ENCODE assay signal across 30 cellular contexts in the genomic region with DNA sequence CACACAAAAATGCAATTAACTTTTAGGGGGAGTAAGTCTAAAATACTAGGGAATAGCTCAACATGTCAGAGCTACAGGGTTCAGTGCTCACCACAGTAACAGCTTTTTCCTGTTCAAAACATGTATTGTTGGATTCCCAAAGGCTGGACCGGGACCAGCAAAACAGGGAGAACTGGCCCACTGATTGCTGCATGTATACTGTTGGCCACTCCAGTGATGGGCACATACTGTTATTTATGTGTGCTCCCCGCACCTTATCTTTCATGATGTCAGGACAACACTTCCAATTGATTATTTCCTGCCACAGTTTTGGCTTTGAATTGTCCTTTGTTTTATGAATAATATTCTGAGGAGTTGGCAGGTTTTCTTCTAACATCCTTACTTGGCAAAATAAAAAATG. TPM values are rescaled to one million over a fixed set of nuclear protein-coding genes. Genes with fewer than 3 reads are reported as not detected.
"Had no signal": no experiment of that assay in that cellular context is flagged by ENCODE, and none has a peak within 500 bp of the region (broad histone marks: within the 10 kb centered on the region; RNA-seq: fewer than 3 reads in every experiment).

No MANE protein-coding gene starts in this region.

- H3K4me3 ChIP-seq: stomach, suprapubic skin, testis, thoracic aorta, thyroid gland, tibial artery, tibial nerve, transverse colon, upper lobe of left lung, upper lobe of right lung, uterus, vagina had no signal

- ATAC-seq: stimulated activated effector memory CD8-positive, alpha-beta T cell treated with anti-CD3 and anti-CD28 coated beads, Interleukin-12 subunit alpha, Interleukin-12 subunit beta, amount 100 ng/mL, for 72 hours; stimulated activated memory B cell treated with anti-CD40 and anti-IgM and Interleukin-4, amounts not matched to agents 10 μg/mL and 1 μg/mL and 100 μg/mL, for 72 hours; stimulated activated naive B cell treated with anti-CD40 and anti-IgM and Interleukin-4, amounts not matched to agents 10 μg/mL and 1 μg/mL and 100 μg/mL, for 72 hours; stimulated activated naive CD8-positive, alpha-beta T cell treated with anti-CD3 and anti-CD28 coated beads, Interleukin-15, amount 100 ng/mL, for 72 hours; stimulated activated naive CD8-positive, alpha-beta T cell treated with anti-CD3 and anti-CD28 coated beads, Interleukin-15, Interleukin-2, amounts not matched to agents 100 U/mL and 50 U/mL, for 24 hours had no signal

- H3K27ac ChIP-seq: stomach, suprapubic skin, testis, thoracic aorta, thyroid gland, tibial artery, tibial nerve, transverse colon, upper lobe of left lung, upper lobe of right lung, uterus, vagina had no signal

- DNase-seq: stimulated activated CD4-positive, alpha-beta T cell treated with anti-CD3 and anti-CD28 coated beads, Interleukin-2, amount 100 ng/mL, for 48 hours; stimulated activated CD4-positive, alpha-beta T cell treated with anti-CD3 and anti-CD28 coated beads, Interleukin-4, amount 100 ng/mL, for 1 hour; stimulated activated CD4-positive, alpha-beta T cell treated with anti-CD3 and anti-CD28 coated beads, Interleukin-4, amount 100 ng/mL, for 24 hours; stimulated activated CD4-positive, alpha-beta T cell treated with anti-CD3 and anti-CD28 coated beads, Interleukin-4, amount 100 ng/mL, for 4 hours; stimulated activated CD8-positive, alpha-beta memory T cell treated with anti-CD3 and anti-CD28 coated beads, Interleukin-4, amount 100 ng/mL, for 48 hours; stimulated activated naive B cell treated with anti-CD40 and anti-IgM and Interleukin-4, amounts not matched to agents 10 μg/mL and 1 μg/mL and 100 μg/mL, for 72 hours; stimulated activated naive CD4-positive, alpha-beta T cell; stimulated activated naive CD4-positive, alpha-beta T cell treated with Interleukin-2 at 50 U/mL for 16 hours; stimulated activated naive CD8-positive, alpha-beta T cell treated with anti-CD3 and anti-CD28 coated beads, Interleukin-15, amount 100 ng/mL, for 72 hours; stimulated activated naive CD8-positive, alpha-beta T cell treated with anti-CD3 and anti-CD28 coated beads, Interleukin-15, Interleukin-2, amounts not matched to agents 100 U/mL and 50 U/mL, for 24 hours; stomach; substantia nigra; testis; thyroid gland; tibial artery; transverse colon; trophoblast cell; upper lobe of left lung; upper lobe of right lung; uterus had no signal

RNA-seq across cellular contexts. Expression of gene HMGB4, which starts 50.7 kb away (rescaled TPM):
- total RNA-seq: stomach, subcutaneous adipose tissue, suprapubic skin, temporal lobe, thoracic aorta, tibial nerve, transverse colon, upper lobe of left lung, upper lobe of right lung, ureter, urinary bladder, uterus, vagina had no signal
